In the genomic region with DNA sequence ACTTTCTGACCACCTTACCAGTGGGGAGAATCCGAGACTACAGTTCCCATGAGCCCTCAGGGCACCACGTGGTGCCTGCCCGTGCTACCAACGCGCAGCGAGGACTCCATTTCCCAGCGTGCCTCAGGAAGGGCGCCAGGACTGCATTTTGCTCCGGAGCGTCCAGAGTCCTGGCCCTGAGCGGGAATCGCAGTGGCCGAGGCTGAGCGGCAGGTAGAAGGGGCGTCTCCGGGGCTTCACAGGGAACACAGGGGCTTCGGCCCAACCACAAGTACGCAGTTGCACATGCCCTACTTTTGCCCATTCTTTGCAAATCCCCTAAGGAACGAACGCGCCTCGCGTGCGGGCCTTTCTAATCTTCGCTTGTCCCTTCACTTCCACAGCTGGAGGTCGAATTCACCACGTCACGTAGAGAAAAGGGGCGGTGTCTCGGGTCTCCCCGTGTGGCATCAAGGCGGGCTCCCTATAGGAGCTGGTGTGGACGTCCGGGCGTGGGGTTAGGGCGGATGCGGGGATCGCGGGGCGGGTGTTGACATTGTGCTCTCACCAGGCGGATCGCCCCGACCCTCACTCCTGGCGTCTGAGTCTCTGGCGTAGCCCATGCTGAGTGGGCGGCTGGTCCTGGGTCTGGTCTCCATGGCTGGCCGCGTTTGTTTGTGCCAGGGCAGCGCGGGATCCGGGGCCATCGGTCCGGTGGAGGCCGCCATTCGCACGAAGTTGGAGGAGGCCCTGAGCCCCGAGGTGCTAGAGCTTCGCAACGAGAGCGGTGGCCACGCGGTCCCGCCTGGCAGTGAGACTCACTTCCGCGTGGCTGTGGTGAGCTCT, we compare ENCODE assay signal across 8 cellular contexts. TPM values are rescaled to one million over a fixed set of nuclear protein-coding genes. Genes with fewer than 3 reads are reported as not detected.
A peak's percentile ranks its signal among the peaks of the same experiment; 100 is the strongest.
DNase-seq lines count a peak whose midpoint lies in the region; ATAC-seq and TF ChIP-seq lines count a peak whose summit lies in the region.

A gene with protein sequence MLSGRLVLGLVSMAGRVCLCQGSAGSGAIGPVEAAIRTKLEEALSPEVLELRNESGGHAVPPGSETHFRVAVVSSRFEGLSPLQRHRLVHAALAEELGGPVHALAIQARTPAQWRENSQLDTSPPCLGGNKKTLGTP (plus strand): TSS at position 109 of the 825 bp plus-strand sequence. CDS start 492 bp downstream, at position 601.

- peak within 1 kb of the TSS; percentile 59 for H2AFZ ChIP-seq in trophoblast cell (ENCODE audit: insufficient read depth, low read length, poor library complexity)

- peak within 1 kb of the TSS; percentile 86 for H4K8ac ChIP-seq in trophoblast cell (ENCODE audit: low read depth, low read length)

- H4K91ac ChIP-seq in trophoblast cell (ENCODE audit: low read depth, low read length): peak within 1 kb of the TSS; percentile 81

- H3K27me3 ChIP-seq in GM06990 (replicated peaks; ENCODE audit: control insufficient read depth, insufficient read depth, low read length) (no peaks in the 10 kb centered on the region), cardiac muscle cell (no peaks in the 10 kb centered on the region), trophoblast cell (ENCODE audit: insufficient read depth, low read length) (no peaks in the 10 kb centered on the region), tibial nerve (no peaks in the 10 kb centered on the region)

- H2BK5ac ChIP-seq in trophoblast cell (ENCODE audit: low read depth, low read length, poor library complexity): peak within 1 kb of the TSS; percentile 15

- H3K23ac ChIP-seq in trophoblast cell (ENCODE audit: low read length): no peak within 1 kb of the TSS

- H2BK12ac ChIP-seq in trophoblast cell (ENCODE audit: low read length): peak within 1 kb of the TSS; percentile 5

- peaks cover 6% of the 10 kb centered on the region for H3K79me1 ChIP-seq in trophoblast cell (ENCODE audit: low read length)

- H3K36me3 ChIP-seq in GM06990 (ENCODE audit: control insufficient read depth, insufficient read depth, low read length) (no peaks in the 10 kb centered on the region), cardiac muscle cell (no peaks in the 10 kb centered on the region), trophoblast cell (ENCODE audit: control insufficient read depth in 1 of 2, insufficient read depth in 2 of 2, low read length in 2 of 2) (no peaks in the 10 kb centered on the region), tibial nerve (no peaks in the 10 kb centered on the region)

- CTCF ChIA-PET in T-cell (lab: Charles Lee): interaction anchor here in 1 of 2 donors (0.9 to 1.0 kb wide), 2 partner anchors 12 to 28 kb away, joined by 3 to 5 read pairs; a partner anchor contains a TSS

- peak within 1 kb of the TSS; percentile 33 for H3K4ac ChIP-seq in trophoblast cell (ENCODE audit: low read depth, low read length)

- H3K9me3 ChIP-seq in cardiac muscle cell (ENCODE audit: low read depth): no peaks in the 10 kb centered on the region
- H3K9me3 ChIP-seq in trophoblast cell (ENCODE audit: insufficient read depth, low read depth, low read length): no peaks in the 10 kb centered on the region
- no peaks in the 10 kb centered on the region for H3K9me3 ChIP-seq in tibial nerve

- H3K4me3 ChIP-seq in GM06990 (replicated peaks; ENCODE audit: low read depth, low read length) (peak within 1 kb of the TSS; percentile 64), cardiac muscle cell (peak within 1 kb of the TSS; percentile 31), trophoblast cell (ENCODE audit: low read depth, low read length) (peak within 1 kb of the TSS; percentile 70), tibial nerve (peak within 1 kb of the TSS; percentile 45 to 73 (median 60))

- DNase-seq in GM06990 (ENCODE audit: extremely low read depth, insufficient read length): peak; percentile 86
- peak; percentile 91 for DNase-seq in NCI-H1105 treated with DMSO at 0.1 percent for 48 hours (lab: John Stamatoyannopoulos, UW)
- DNase-seq in T-cell: peak; percentile 56 to 90 (median 77)
- peak; percentile 94 to 95 for DNase-seq in cardiac muscle cell (ENCODE audit: low read depth in 1 of 2, low spot score in 1 of 2)
- peak; percentile 86 to 93 for DNase-seq in trophoblast cell
- DNase-seq in tibial nerve (ENCODE audit: low spot score in 2 of 2): peak; percentile 83 to 88

- H3K9me3 Mint-ChIP-seq in T-cell: no peaks in the 10 kb centered on the region

- peak within 1 kb of the TSS; percentile 89 to 95 for H3K27ac Mint-ChIP-seq in T-cell

- H3K18ac ChIP-seq in trophoblast cell (ENCODE audit: low read length): peak within 1 kb of the TSS; percentile 53

- peak; percentile 77 to 98 for TF ChIP-seq EP300 in tibial nerve (IDR thresholded peaks at IDR 0.05)

- peak; percentile 79 to 89 for TF ChIP-seq POLR2A in tibial nerve (IDR thresholded peaks at IDR 0.05)

- peak within 1 kb of the TSS; percentile 50 for H2AK5ac ChIP-seq in trophoblast cell (ENCODE audit: low read length)

- peaks cover 4% of the 10 kb centered on the region for H3K79me2 ChIP-seq in trophoblast cell (ENCODE audit: control insufficient read depth, insufficient read depth, low read length, poor library complexity)

- H3K4me1 ChIP-seq in cardiac muscle cell (ENCODE audit: low read depth) (no peaks in the 10 kb centered on the region), trophoblast cell (ENCODE audit: control insufficient read depth in 1 of 2, insufficient read depth in 2 of 2, low read length in 2 of 2) (peaks cover 11 to 20% of the 10 kb centered on the region in 2 experiments), tibial nerve (peaks cover 0 to 12% (median 2%) of the 10 kb centered on the region in 4 donors)

- peaks cover 20 to 23% (median 21%) of the 10 kb centered on the region in 3 donors for H3K4me1 Mint-ChIP-seq in T-cell

- peak within 1 kb of the TSS; percentile 10 for H3K14ac ChIP-seq in trophoblast cell (ENCODE audit: low read length)

- H3K4me3 Mint-ChIP-seq in T-cell: peak within 1 kb of the TSS; percentile 86 to 92 (median 91)

- H3K27ac ChIP-seq in adipose tissue (ENCODE audit: low read depth, low read length): peak within 1 kb of the TSS; percentile 48
- H3K27ac ChIP-seq in cardiac muscle cell: peak within 1 kb of the TSS; percentile 7
- peak within 1 kb of the TSS; percentile 35 for H3K27ac ChIP-seq in trophoblast cell (ENCODE audit: low read depth, low read length)
- peak within 1 kb of the TSS; percentile 60 to 89 (median 84) for H3K27ac ChIP-seq in tibial nerve

- peak within 1 kb of the TSS; percentile 48 for H4K12ac ChIP-seq in trophoblast cell (ENCODE audit: low read depth, low read length)

- ATAC-seq in HG02610 (IDR thresholded peaks at IDR 0.05; ENCODE audit: unreplicated experiment): peak; percentile 95
- ATAC-seq in T-cell (replicated peaks in 1 of 4): peak; percentile 98 to 99 (median 98)

- peak within 1 kb of the TSS; percentile 66 for H3K4me2 ChIP-seq in trophoblast cell (ENCODE audit: low read length)

- H3K27me3 Mint-ChIP-seq in T-cell: no peaks in the 10 kb centered on the region

- H3K36me3 Mint-ChIP-seq in T-cell: peaks cover 3% of the 10 kb centered on the region

- POLR2A ChIA-PET in T-cell (lab: Charles Lee): interaction anchor here (0.6 to 1.4 kb wide), 3 partner anchors 14 to 71 kb away, joined by 3 to 7 read pairs (median 5); a partner anchor contains a TSS

- 4 to 5% (median 5%) methylated on average over 65 of the region's 65 CpGs for WGBS in adipose tissue, 3 donors
- WGBS in trophoblast cell (ENCODE audit: extremely low coverage, insufficient coverage, insufficient read length): no CpG with 5 or more reads among the region's 65 CpGs
- WGBS in tibial nerve, 2 donors: 1% methylated on average over 14 to 34 of the region's 65 CpGs

- H3K9ac ChIP-seq in trophoblast cell (ENCODE audit: low read length): peak within 1 kb of the TSS; percentile 59

- TF ChIP-seq CTCF in GM06990 (IDR thresholded peaks at IDR 0.05; ENCODE audit: insufficient read depth, low read length, poor library complexity, severe bottlenecking) (no peak), cardiac muscle cell (IDR thresholded peaks at IDR 0.05; ENCODE audit: low read depth, low read length) (no peak), tibial nerve (IDR thresholded peaks at IDR 0.05) (peak in 2 of 5 experiments; percentile 26 to 32)

- peak within 1 kb of the TSS; percentile 49 for H2BK120ac ChIP-seq in trophoblast cell (ENCODE audit: insufficient read depth, low read length, poor library complexity)

RNA-seq across cellular contexts. Expression of the gene that starts here (rescaled TPM):
- total RNA-seq in T-cell (10 to 100 TPM in 3 of 5 donors, 1 to 10 TPM in 2; 6.0 to 27.6 (median 26.1) TPM), cardiac muscle cell (26.2 and 46.0 TPM in 2 replicates), tibial nerve (10 to 100 TPM; 28.5 to 81.9 (median 57.8) TPM)
- polyA plus RNA-seq in adipose tissue (10 to 100 TPM; 19.7 to 23.5 (median 21.7) TPM), cardiac muscle cell (32.5 and 34.0 TPM in 2 replicates)
- polyA plus RNA-seq in trophoblast cell (2013): 8.6 and 9.4 TPM in 2 replicates

Comparison
In these comparisons a context has a peak if more than half of its experiments do, and no peak if none do; other contexts are left out.
1. Peak in every context shown above with its lines: DNase-seq, ATAC-seq, H3K4me3 ChIP-seq and H3K27ac ChIP-seq.
2. H3K27ac ChIP-seq: peak in every context shown above with its lines; median percentile 84 in tibial nerve; 48 in adipose tissue; 35 in trophoblast cell; 7 in cardiac muscle cell.